Comparison of ENCODE assay signal across 11 cellular contexts in the genomic region with DNA sequence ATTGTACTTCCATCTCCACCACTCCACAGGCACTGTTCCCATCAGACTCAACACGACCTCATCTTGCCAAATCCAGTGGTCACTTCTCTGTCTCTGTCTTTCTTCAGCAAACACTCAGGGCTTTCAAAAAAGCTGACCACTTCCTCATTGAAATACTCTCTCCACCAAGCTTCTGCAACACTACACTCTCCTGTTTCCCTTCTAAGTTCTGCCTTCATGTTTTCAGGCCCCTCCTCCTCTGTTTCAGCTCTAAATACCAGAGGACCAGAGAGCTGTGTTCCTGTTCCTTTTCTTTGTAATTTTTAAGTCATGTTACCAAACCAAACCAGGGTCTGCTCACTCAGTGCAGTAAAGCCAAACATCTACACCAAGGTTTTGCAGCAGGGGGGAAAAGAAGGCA. TPM values are rescaled to one million over a fixed set of nuclear protein-coding genes. Genes with fewer than 3 reads are reported as not detected.
DNase-seq lines count a peak whose midpoint lies in the region; ATAC-seq and TF ChIP-seq lines count a peak whose summit lies in the region.
"Had no signal": no experiment of that assay in that cellular context is flagged by ENCODE, and none has a peak within 500 bp of the region (broad histone marks: within the 10 kb centered on the region; RNA-seq: fewer than 3 reads in every experiment).

No MANE protein-coding gene starts in this region.

- no peaks in the 10 kb centered on the region for H3K36me3 ChIP-seq in brain microvascular endothelial cell (replicated peaks)
- H3K36me3 ChIP-seq: adrenal gland had no signal

- DNase-seq in AML-193 (lab: John Stamatoyannopoulos, UW) (peak; percentile 100), HCEC 1CT (peak; percentile 35), UCSD-AML1 (lab: John Stamatoyannopoulos, UW; ENCODE audit: unreplicated experiment) (peak; percentile 13), left lobe of liver (ENCODE audit: low spot score) (no peak), cerebellar cortex (ENCODE audit: low spot score) (no peak), COR-L47 (lab: John Stamatoyannopoulos, UW) (no peak), brain microvascular endothelial cell (no peak)

- TF ChIP-seq CTCF in brain microvascular endothelial cell (IDR thresholded peaks at IDR 0.05; ENCODE audit: low read depth, low read length, missing control alignments): no peak

- H3K4me3 ChIP-seq in brain microvascular endothelial cell (ENCODE audit: low read depth, low read length): no peak overlapping the region
- H3K4me3 ChIP-seq: adrenal gland had no signal

- in situ Hi-C loops in brain microvascular endothelial cell (cut with HindIII; ENCODE audit: low pct_ligation_motif_present, low sequenced_read_pairs): no loop called here

- peak; percentile 55 for ATAC-seq in left lobe of liver
- ATAC-seq in GM21723 (IDR thresholded peaks at IDR 0.05; ENCODE audit: unreplicated experiment): no peak
- ATAC-seq: stimulated activated effector memory CD8-positive, alpha-beta T cell treated with anti-CD3 and anti-CD28 coated beads, Interleukin-12 subunit alpha, Interleukin-12 subunit beta, amount 100 ng/mL, for 72 hours had no signal

- H3K27ac ChIP-seq in brain microvascular endothelial cell: no peak overlapping the region

- H3K27me3 ChIP-seq in brain microvascular endothelial cell (replicated peaks): no peaks in the 10 kb centered on the region
- H3K27me3 ChIP-seq: adrenal gland had no signal

RNA-seq across cellular contexts. Expression of a gene that starts 33.8 kb away (rescaled TPM):
- total RNA-seq in left lobe of liver: not detected
- total RNA-seq: lung microvascular endothelial cell had no signal

Comparison
In these comparisons a context has a peak if more than half of its experiments do, and no peak if none do; other contexts are left out.
1. DNase-seq: peak in AML-193 (2 of 2), HCEC 1CT (single experiment) and UCSD-AML1 (single experiment); none in left lobe of liver (single experiment), cerebellar cortex (single experiment), COR-L47 (single experiment) and brain microvascular endothelial cell (single experiment).